Comparison of ENCODE assay signal across 23 cellular contexts in genomic region chr6:24694198-24694597, GRCh38. TPM values are rescaled to one million over a fixed set of nuclear protein-coding genes. Genes with fewer than 3 reads are reported as not detected.
DNase-seq lines count a peak whose midpoint lies in the region; ATAC-seq, FAIRE-seq and TF ChIP-seq lines count a peak whose summit lies in the region.
"Had no signal": no experiment of that assay in that cellular context is flagged by ENCODE, and none has a peak within 500 bp of the region (broad histone marks: within the 10 kb centered on the region; RNA-seq: fewer than 3 reads in every experiment).

No MANE protein-coding gene starts in this region.

- H3K27me3 ChIP-seq in liver (ENCODE audit: control insufficient read depth in 4 of 4, insufficient read depth in 4 of 4, low read length in 3 of 4) (no peaks in the 10 kb centered on the region), HepG2 (ENCODE audit: control insufficient read depth in 1 of 2, insufficient read depth in 2 of 2, low read length in 2 of 2) (no peaks in the 10 kb centered on the region)
- H3K27me3 ChIP-seq: BLaER1 had no signal

- intact Hi-C loops in HepG2 (cut with micrococcal nuclease; ENCODE audit: unreplicated experiment): loop anchor here (2.0 to 10.0 kb wide), 4 partner anchors 27 to 263 kb away; partner anchors contain the start of genes ACOT13, ALDH5A1 and TDP2

- no peak overlapping the region for H2AFZ ChIP-seq in HepG2 (ENCODE audit: low read length)

- DNase-seq in HepG2 (ENCODE audit: low spot score) (no peak), NCI-H69 (lab: John Stamatoyannopoulos, UW) (peak; percentile 27), NCI-H2029 treated with DMSO at 0.1 percent for 48 hours (lab: John Stamatoyannopoulos, UW) (no peak)
- DNase-seq: CD4-positive, alpha-beta memory T cell; DMS153; GDM1; GOT3; IMR-90; NCI-H1436 treated with DMSO at 0.1 percent for 48 hours; NCI-H526; Right ventricle myocardium superior; SW 1271; T-helper 2 cell had no signal

- TF ChIP-seq RAD21 in liver (IDR thresholded peaks at IDR 0.05): no peak
- TF ChIP-seq RAD21 in HepG2 (CRISPR knock-in tag; IDR thresholded peaks at IDR 0.05): no peak

- H3K9me3 ChIP-seq in liver (ENCODE audit: control insufficient read depth in 4 of 4, low read length in 3 of 4) (no peaks in the 10 kb centered on the region), HepG2 (ENCODE audit: low read length) (no peaks in the 10 kb centered on the region)
- H3K9me3 ChIP-seq: BLaER1 had no signal

- no peaks in the 10 kb centered on the region for H3K79me2 ChIP-seq in HepG2 (ENCODE audit: insufficient read depth, low read length)

- POLR2A ChIA-PET in HepG2 (lab: Yijun Ruan, JAX): no interaction called here

- no peak for TF ChIP-seq POLR2A in HepG2 (IDR thresholded peaks at IDR 0.05; ENCODE audit: insufficient read depth in 1 of 2, low read depth in 2 of 2, low read length in 2 of 2)

- H3K4me1 ChIP-seq in liver (ENCODE audit: control insufficient read depth in 4 of 4, insufficient read depth in 4 of 4, low read length in 3 of 4): peaks cover 0 to 19% (median 12%) of the 10 kb centered on the region in 4 donors
- peaks cover 5% of the 10 kb centered on the region; the same call in 1 of the 2 replicates for H3K4me1 ChIP-seq in HepG2 (ENCODE audit: insufficient read depth, low read length)
- H3K4me1 ChIP-seq: BLaER1 had no signal

- no peak for TF ChIP-seq EP300 in HepG2 (IDR thresholded peaks at IDR 0.05; ENCODE audit: low read depth in 2 of 2, low read length in 2 of 2)
- TF ChIP-seq EP300 in HepG2 (CRISPR knock-in tag; IDR thresholded peaks at IDR 0.05; ENCODE audit: borderline replicate concordance): no peak

- 80% methylated on average over 1 of the region's 1 CpG for WGBS in liver
- WGBS in HepG2 (ENCODE audit: low lambda C conversion rate): 100% methylated on average over 1 of the region's 1 CpG

- H3K9ac ChIP-seq in liver (ENCODE audit: low read depth in 1 of 2, low read length in 2 of 2) (no peak overlapping the region), HepG2 (ENCODE audit: insufficient read depth, low read depth, low read length) (no peak overlapping the region)
- H3K9ac ChIP-seq: BLaER1 had no signal

- H3K27ac ChIP-seq in liver (ENCODE audit: low read depth in 1 of 2, low read length in 2 of 2) (no peak overlapping the region), HepG2 (ENCODE audit: extremely low read length, insufficient read depth, low read length) (no peak overlapping the region)
- H3K27ac ChIP-seq: BLaER1, HL-60 had no signal

- in situ Hi-C loops in HepG2 (cut with HindIII; ENCODE audit: extremely low pct_ligation_motif_present, low pct_unique_long_range_greater_than_20kb): loop anchor here (10.0 kb wide), 1 partner anchor 259 kb away; no protein-coding TSS in a partner anchor

- TF ChIP-seq CTCF in liver (IDR thresholded peaks at IDR 0.05; ENCODE audit: low read depth, low read length, missing input control): no peak
- no peak for TF ChIP-seq CTCF in HepG2 (CRISPR knock-in tag; IDR thresholded peaks at IDR 0.05)

- CTCF ChIA-PET in HepG2 (lab: Yijun Ruan, JAX; ENCODE audit: low intra/inter-chr PET ratio, low total read pairs): interaction anchor here (4.2 kb wide), 1 partner anchor 113 kb away, joined by 105 read pairs; no protein-coding TSS in a partner anchor

- H3K4me3 ChIP-seq in liver (ENCODE audit: low read depth in 1 of 3, low read length in 3 of 3) (no peak overlapping the region), HepG2 (replicated peaks in 1 of 3; ENCODE audit: insufficient read depth in 1 of 3, low read depth in 2 of 3, low read length in 3 of 3) (no peak overlapping the region)
- H3K4me3 ChIP-seq: BLaER1 had no signal

- ATAC-seq in HepG2 (no peak), GM21528 (IDR thresholded peaks at IDR 0.05; ENCODE audit: low FRiP score, unreplicated experiment) (peak; percentile 58), GM18867 (IDR thresholded peaks at IDR 0.05; ENCODE audit: unreplicated experiment) (no peak), GM18873 (IDR thresholded peaks at IDR 0.05; ENCODE audit: low FRiP score, unreplicated experiment) (no peak)
- ATAC-seq: HCT116 had no signal

- H3K4me2 ChIP-seq in HepG2 (ENCODE audit: low read depth, low read length): no peak overlapping the region
- H3K4me2 ChIP-seq: BLaER1 had no signal

- H4K20me1 ChIP-seq in HepG2 (ENCODE audit: insufficient read depth, low read length): no peaks in the 10 kb centered on the region
- H4K20me1 ChIP-seq: BLaER1 had no signal

- FAIRE-seq in HepG2 (lab: Jason Lieb, UNC): no peak
- FAIRE-seq: RCC 7860 had no signal

- no TSS peak for BruUV-seq in HepG2 (replicated peaks; lab: Mats Ljungman, UMichigan)

- peaks cover 0 to 11% (median 3%) of the 10 kb centered on the region in 4 donors for H3K36me3 ChIP-seq in liver (ENCODE audit: control insufficient read depth in 4 of 4, insufficient read depth in 3 of 4, low read depth in 1 of 4, low read length in 3 of 4)
- H3K36me3 ChIP-seq in HepG2 (replicated peaks in 1 of 2; ENCODE audit: control insufficient read depth in 1 of 2, insufficient read depth in 2 of 2, low read length in 2 of 2): no peaks in the 10 kb centered on the region; a peak in 1 of 5 replicates

RNA-seq across cellular contexts. Expression of gene C6orf62, which starts 24.8 kb away (rescaled TPM):
- 10 to 100 TPM; 50.0 to 58.6 TPM for total RNA-seq in liver
- 10 to 100 TPM; 29.6 to 48.8 TPM for polyA plus RNA-seq in liver
- total RNA-seq in HepG2 (2016; rRNA removed; fragmentation: Illumina TruSeq; extraction: Trizol): 90.4 and 135 TPM in 2 replicates
- 24.8 and 26.7 TPM in 2 replicates for total RNA-seq in HepG2 (2016; cell fraction: cytosol; rRNA removed; fragmentation: Illumina TruSeq; extraction: Trizol; ENCODE audit: low read depth)
- 89.3 and 123 TPM in 2 replicates for total RNA-seq in HepG2 (2016; cell fraction: insoluble cytoplasmic fraction; rRNA removed; fragmentation: Illumina TruSeq; extraction: Trizol)
- 130 and 133 TPM in 2 replicates for total RNA-seq in HepG2 (2016; cell fraction: membrane; rRNA removed; fragmentation: Illumina TruSeq; extraction: Trizol)
- 66.3 and 75.0 TPM in 2 replicates for total RNA-seq in HepG2 (2016; cell fraction: nucleus; rRNA removed; fragmentation: Illumina TruSeq; extraction: Trizol)
- polyA plus RNA-seq in HepG2 (2011; rRNA removed): 54.8 and 55.6 TPM in 2 replicates
- polyA plus RNA-seq in HepG2 (2011; cell fraction: cytosol; rRNA removed): 18.8 and 39.1 TPM in 2 replicates
- polyA plus RNA-seq in HepG2 (2011; cell fraction: nucleus; rRNA removed): 24.8 and 28.1 TPM in 2 replicates
- polyA plus RNA-seq in HepG2 (2012): 49.0 and 57.3 TPM in 2 replicates
- 13.5 and 14.0 TPM in 2 replicates for polyA plus RNA-seq in HepG2 (2016; cell fraction: cytosol; fragmentation: Illumina TruSeq; extraction: Trizol; ENCODE audit: low read depth)
- polyA plus RNA-seq in HepG2 (2016; cell fraction: insoluble cytoplasmic fraction; fragmentation: Illumina TruSeq; extraction: Trizol; ENCODE audit: low read depth): 91.3 and 99.8 TPM in 2 replicates
- polyA plus RNA-seq in HepG2 (2016; cell fraction: membrane; fragmentation: Illumina TruSeq; extraction: Trizol; ENCODE audit: low read depth): 58.3 and 65.2 TPM in 2 replicates
- 80.5 and 88.9 TPM in 2 replicates for polyA plus RNA-seq in HepG2 (2016; cell fraction: nucleus; fragmentation: Illumina TruSeq; extraction: Trizol; ENCODE audit: insufficient read depth, low read depth)
- 48.0 and 61.4 TPM in 2 replicates for polyA minus RNA-seq in HepG2 (2011; rRNA and poly(A)+ RNA removed; ENCODE audit: low replicate concordance)
- polyA minus RNA-seq in HepG2 (2011; cell fraction: cytosol; rRNA and poly(A)+ RNA removed): 47.3 and 69.6 TPM in 2 replicates
- 76.8 and 83.0 TPM in 2 replicates for polyA minus RNA-seq in HepG2 (2011; cell fraction: nucleus; rRNA and poly(A)+ RNA removed)

RNA-seq across cellular contexts. Expression of gene ACOT13, which starts 27.3 kb away (rescaled TPM):
- 10 to 100 TPM in 1 of 2 donors, 1 to 10 TPM in 1; 9.9 to 21.8 TPM for total RNA-seq in liver
- 10 to 100 TPM; 20.7 to 90.0 TPM for polyA plus RNA-seq in liver
- total RNA-seq in HepG2 (2016; rRNA removed; fragmentation: Illumina TruSeq; extraction: Trizol): 31.5 and 50.9 TPM in 2 replicates
- total RNA-seq in HepG2 (2016; cell fraction: cytosol; rRNA removed; fragmentation: Illumina TruSeq; extraction: Trizol; ENCODE audit: low read depth): 6.6 and 8.6 TPM in 2 replicates
- total RNA-seq in HepG2 (2016; cell fraction: insoluble cytoplasmic fraction; rRNA removed; fragmentation: Illumina TruSeq; extraction: Trizol): 33.5 and 52.4 TPM in 2 replicates
- total RNA-seq in HepG2 (2016; cell fraction: membrane; rRNA removed; fragmentation: Illumina TruSeq; extraction: Trizol): 15.3 and 16.7 TPM in 2 replicates
- 8.2 and 8.5 TPM in 2 replicates for total RNA-seq in HepG2 (2016; cell fraction: nucleus; rRNA removed; fragmentation: Illumina TruSeq; extraction: Trizol)
- polyA plus RNA-seq in HepG2 (2011; rRNA removed): 37.5 and 45.1 TPM in 2 replicates
- 15.1 and 22.8 TPM in 2 replicates for polyA plus RNA-seq in HepG2 (2011; cell fraction: cytosol; rRNA removed)
- 6.6 and 7.0 TPM in 2 replicates for polyA plus RNA-seq in HepG2 (2011; cell fraction: nucleus; rRNA removed)
- polyA plus RNA-seq in HepG2 (2012): 33.4 and 56.4 TPM in 2 replicates
- 13.4 and 16.5 TPM in 2 replicates for polyA plus RNA-seq in HepG2 (2016; cell fraction: cytosol; fragmentation: Illumina TruSeq; extraction: Trizol; ENCODE audit: low read depth)
- polyA plus RNA-seq in HepG2 (2016; cell fraction: insoluble cytoplasmic fraction; fragmentation: Illumina TruSeq; extraction: Trizol; ENCODE audit: low read depth): 53.6 and 58.5 TPM in 2 replicates
- 16.5 and 18.7 TPM in 2 replicates for polyA plus RNA-seq in HepG2 (2016; cell fraction: membrane; fragmentation: Illumina TruSeq; extraction: Trizol; ENCODE audit: low read depth)
- polyA plus RNA-seq in HepG2 (2016; cell fraction: nucleus; fragmentation: Illumina TruSeq; extraction: Trizol; ENCODE audit: insufficient read depth, low read depth): 21.0 and 21.1 TPM in 2 replicates
- 3.0 and 5.1 TPM in 2 replicates for polyA minus RNA-seq in HepG2 (2011; rRNA and poly(A)+ RNA removed; ENCODE audit: low replicate concordance)
- 6.4 and 9.3 TPM in 2 replicates for polyA minus RNA-seq in HepG2 (2011; cell fraction: cytosol; rRNA and poly(A)+ RNA removed)
- 4.5 and 6.3 TPM in 2 replicates for polyA minus RNA-seq in HepG2 (2011; cell fraction: nucleus; rRNA and poly(A)+ RNA removed)

RNA-seq across cellular contexts. Expression of gene TDP2, which starts 27.5 kb away (rescaled TPM):
- total RNA-seq in liver (10 to 100 TPM; 17.9 to 24.3 TPM), HepG2 (2016; rRNA removed; fragmentation: Illumina TruSeq; extraction: Trizol) (42.6 and 73.1 TPM in 2 replicates)
- polyA plus RNA-seq in liver (10 to 100 TPM; 16.5 to 19.1 TPM), HepG2 (2011; rRNA removed) (28.5 and 30.5 TPM in 2 replicates)
- 10.2 and 10.8 TPM in 2 replicates for total RNA-seq in HepG2 (2016; cell fraction: cytosol; rRNA removed; fragmentation: Illumina TruSeq; extraction: Trizol; ENCODE audit: low read depth)
- 42.3 and 70.9 TPM in 2 replicates for total RNA-seq in HepG2 (2016; cell fraction: insoluble cytoplasmic fraction; rRNA removed; fragmentation: Illumina TruSeq; extraction: Trizol)
- 31.3 and 32.0 TPM in 2 replicates for total RNA-seq in HepG2 (2016; cell fraction: membrane; rRNA removed; fragmentation: Illumina TruSeq; extraction: Trizol)
- total RNA-seq in HepG2 (2016; cell fraction: nucleus; rRNA removed; fragmentation: Illumina TruSeq; extraction: Trizol): 42.3 and 44.0 TPM in 2 replicates
- 15.3 and 20.6 TPM in 2 replicates for polyA plus RNA-seq in HepG2 (2011; cell fraction: cytosol; rRNA removed)
- 22.8 and 29.8 TPM in 2 replicates for polyA plus RNA-seq in HepG2 (2011; cell fraction: nucleus; rRNA removed)
- 41.8 and 51.0 TPM in 2 replicates for polyA plus RNA-seq in HepG2 (2012)
- 10.0 and 11.4 TPM in 2 replicates for polyA plus RNA-seq in HepG2 (2016; cell fraction: cytosol; fragmentation: Illumina TruSeq; extraction: Trizol; ENCODE audit: low read depth)
- 109 and 114 TPM in 2 replicates for polyA plus RNA-seq in HepG2 (2016; cell fraction: insoluble cytoplasmic fraction; fragmentation: Illumina TruSeq; extraction: Trizol; ENCODE audit: low read depth)
- polyA plus RNA-seq in HepG2 (2016; cell fraction: membrane; fragmentation: Illumina TruSeq; extraction: Trizol; ENCODE audit: low read depth): 29.1 and 29.5 TPM in 2 replicates
- 64.6 and 67.4 TPM in 2 replicates for polyA plus RNA-seq in HepG2 (2016; cell fraction: nucleus; fragmentation: Illumina TruSeq; extraction: Trizol; ENCODE audit: insufficient read depth, low read depth)
- polyA minus RNA-seq in HepG2 (2011; rRNA and poly(A)+ RNA removed; ENCODE audit: low replicate concordance): 12.8 and 18.3 TPM in 2 replicates
- polyA minus RNA-seq in HepG2 (2011; cell fraction: cytosol; rRNA and poly(A)+ RNA removed): 12.9 and 13.3 TPM in 2 replicates
- polyA minus RNA-seq in HepG2 (2011; cell fraction: nucleus; rRNA and poly(A)+ RNA removed): 50.3 and 64.9 TPM in 2 replicates

RNA-seq across cellular contexts. Expression of gene KIAA0319, which starts 48.2 kb away (rescaled TPM):
- total RNA-seq in liver (under 1 TPM in 1 of 2 donors, not detected in 1; under 0.01 TPM), HepG2 (2016; rRNA removed; fragmentation: Illumina TruSeq; extraction: Trizol) (not detected in 2 replicates)
- polyA plus RNA-seq in liver (under 1 TPM in 1 of 2 donors, not detected in 1; 0.01 TPM), HepG2 (2011; rRNA removed) (0.01 TPM in 1 of 2 replicates, not detected in the other)
- not detected in 2 replicates for total RNA-seq in HepG2 (2016; cell fraction: cytosol; rRNA removed; fragmentation: Illumina TruSeq; extraction: Trizol; ENCODE audit: low read depth)
- 0.02 TPM in 1 of 2 replicates, not detected in the other for total RNA-seq in HepG2 (2016; cell fraction: insoluble cytoplasmic fraction; rRNA removed; fragmentation: Illumina TruSeq; extraction: Trizol)
- 0.03 TPM in 1 of 2 replicates, not detected in the other for total RNA-seq in HepG2 (2016; cell fraction: membrane; rRNA removed; fragmentation: Illumina TruSeq; extraction: Trizol)
- not detected in 2 replicates for total RNA-seq in HepG2 (2016; cell fraction: nucleus; rRNA removed; fragmentation: Illumina TruSeq; extraction: Trizol)
- 0.01 TPM in 2 replicates for polyA plus RNA-seq in HepG2 (2011; cell fraction: cytosol; rRNA removed)
- 0.03 TPM in 2 replicates for polyA plus RNA-seq in HepG2 (2011; cell fraction: nucleus; rRNA removed)
- 0.04 TPM in 1 of 2 replicates, not detected in the other for polyA plus RNA-seq in HepG2 (2012)
- not detected in 2 replicates for polyA plus RNA-seq in HepG2 (2016; cell fraction: cytosol; fragmentation: Illumina TruSeq; extraction: Trizol; ENCODE audit: low read depth)
- polyA plus RNA-seq in HepG2 (2016; cell fraction: insoluble cytoplasmic fraction; fragmentation: Illumina TruSeq; extraction: Trizol; ENCODE audit: low read depth): not detected in 2 replicates
- polyA plus RNA-seq in HepG2 (2016; cell fraction: membrane; fragmentation: Illumina TruSeq; extraction: Trizol; ENCODE audit: low read depth): not detected in 2 replicates
- not detected in 2 replicates for polyA plus RNA-seq in HepG2 (2016; cell fraction: nucleus; fragmentation: Illumina TruSeq; extraction: Trizol; ENCODE audit: insufficient read depth, low read depth)
- polyA minus RNA-seq in HepG2 (2011; rRNA and poly(A)+ RNA removed; ENCODE audit: low replicate concordance): 0.12 and 7.9 TPM in 2 replicates
- not detected in 2 replicates for polyA minus RNA-seq in HepG2 (2011; cell fraction: cytosol; rRNA and poly(A)+ RNA removed)
- 0.13 TPM in 1 of 2 replicates, not detected in the other for polyA minus RNA-seq in HepG2 (2011; cell fraction: nucleus; rRNA and poly(A)+ RNA removed)
- total RNA-seq: HT1080, IMR-90, MCF 10A, Right ventricle myocardium superior had no signal
- polyA plus RNA-seq: IMR-90 had no signal
